Comparison of ENCODE assay signal across 12 cellular contexts in genomic region chr1:119279441-119280415, GRCh38.
DNase-seq lines count a peak whose midpoint lies in the region; TF ChIP-seq lines count a peak whose summit lies in the region.
"Had no signal": no experiment of that assay in that cellular context is flagged by ENCODE, and none has a peak within 500 bp of the region (broad histone marks: within the 10 kb centered on the region; RNA-seq: fewer than 3 reads in every experiment).

No MANE protein-coding gene starts in this region.

- WGBS in GM23248 (ENCODE audit: low coverage in 1 of 2, low lambda C conversion rate in 2 of 2, missing lambda C conversion rate in 2 of 2), 2 experiments: 3 to 4% methylated on average over 7 to 8 of the region's 8 CpGs
- no CpG with 5 or more reads among the region's 8 CpGs for WGBS in trophoblast cell (ENCODE audit: extremely low coverage, insufficient coverage, insufficient read length)

- H4K8ac ChIP-seq in trophoblast cell (ENCODE audit: low read depth, low read length): no peak overlapping the region

- peak; percentile 95 for DNase-seq in GM23248
- DNase-seq in SJCRH30: peak; percentile 40 to 61
- peak; percentile 86 for DNase-seq in fibroblast of mammary gland (ENCODE audit: low read depth)
- DNase-seq in trophoblast cell: peak; percentile 50 to 84
- no peak for DNase-seq in activated effector memory CD4-positive, alpha-beta T cell treated with anti-CD3 and anti-CD28 coated beads, Interleukin-2, amount 50 U/mL, for 16 hours
- no peak for DNase-seq in activated naive CD4-positive, alpha-beta T cell treated with anti-CD3 and anti-CD28 coated beads, Interleukin-2, amount 10 ng/mL, durations not matched to agents 7 days and 5 days
- no peak for DNase-seq in G401 (ENCODE audit: low spot score)
- DNase-seq in UCSD-AML1 (lab: John Stamatoyannopoulos, UW; ENCODE audit: unreplicated experiment): no peak
- DNase-seq: activated naive CD4-positive, alpha-beta T cell treated with Interleukin-2 at 50 U/mL for 16 hours; NCI-H187 treated with DMSO at 0.1 percent for 48 hours; retina; stimulated activated naive B cell treated with anti-CD40 and anti-IgM and Interleukin-4, amounts not matched to agents 10 μg/mL and 1 μg/mL and 100 μg/mL, for 72 hours had no signal

- peak overlapping the region; percentile 64 for H3K4me2 ChIP-seq in GM23248 (ENCODE audit: unreplicated experiment)
- H3K4me2 ChIP-seq in trophoblast cell (ENCODE audit: low read length): no peak overlapping the region

- no peaks in the 10 kb centered on the region for H4K20me1 ChIP-seq in GM23248 (ENCODE audit: insufficient read depth)

- no peaks in the 10 kb centered on the region for H3K36me3 ChIP-seq in GM23248 (ENCODE audit: low read depth)
- H3K36me3 ChIP-seq in SJCRH30: no peaks in the 10 kb centered on the region
- no peaks in the 10 kb centered on the region for H3K36me3 ChIP-seq in trophoblast cell (ENCODE audit: control insufficient read depth in 1 of 2, insufficient read depth in 2 of 2, low read length in 2 of 2)

- H3K27me3 Mint-ChIP-seq in activated naive CD4-positive, alpha-beta T cell treated with anti-CD3 and anti-CD28 coated beads, Interleukin-2, amount 10 ng/mL, durations not matched to agents 7 days and 5 days: no peaks in the 10 kb centered on the region

- no peak overlapping the region for H3K4me3 Mint-ChIP-seq in activated naive CD4-positive, alpha-beta T cell treated with anti-CD3 and anti-CD28 coated beads, Interleukin-2, amount 10 ng/mL, durations not matched to agents 7 days and 5 days
- H3K4me3 Mint-ChIP-seq: stimulated activated naive B cell treated with anti-CD40 and anti-IgM and Interleukin-4, amounts not matched to agents 10 μg/mL and 1 μg/mL and 100 μg/mL, for 72 hours had no signal

- no peak overlapping the region for H3K14ac ChIP-seq in trophoblast cell (ENCODE audit: low read length)

- no peaks in the 10 kb centered on the region for H3K79me1 ChIP-seq in trophoblast cell (ENCODE audit: low read length)

- TF ChIP-seq CTCF in fibroblast of mammary gland (conservative IDR thresholded peaks at IDR 0.05; ENCODE audit: control insufficient read depth, insufficient read depth, low read depth, low read length): no peak

- H2BK12ac ChIP-seq in trophoblast cell (ENCODE audit: low read length): no peak overlapping the region

- H3K4me3 ChIP-seq in GM23248 (peak overlapping the region; percentile 13; the same call in 1 of the 2 replicates), SJCRH30 (no peak overlapping the region), fibroblast of mammary gland (ENCODE audit: control insufficient read depth, low read depth, low read length) (no peak overlapping the region), trophoblast cell (ENCODE audit: low read depth, low read length) (no peak overlapping the region)

- H3K79me2 ChIP-seq in GM23248 (ENCODE audit: insufficient read depth) (no peaks in the 10 kb centered on the region), trophoblast cell (ENCODE audit: control insufficient read depth, insufficient read depth, low read length, poor library complexity) (no peaks in the 10 kb centered on the region)

- H3K9ac ChIP-seq in GM23248 (peak overlapping the region; percentile 24; the same call in 1 of the 2 replicates), trophoblast cell (ENCODE audit: low read length) (no peak overlapping the region)

- no peak overlapping the region for H3K23ac ChIP-seq in trophoblast cell (ENCODE audit: low read length)

- H3K27ac Mint-ChIP-seq in activated naive CD4-positive, alpha-beta T cell treated with anti-CD3 and anti-CD28 coated beads, Interleukin-2, amount 10 ng/mL, durations not matched to agents 7 days and 5 days: no peak overlapping the region
- H3K27ac Mint-ChIP-seq: stimulated activated naive B cell treated with anti-CD40 and anti-IgM and Interleukin-4, amounts not matched to agents 10 μg/mL and 1 μg/mL and 100 μg/mL, for 72 hours had no signal

- H4K12ac ChIP-seq in trophoblast cell (ENCODE audit: low read depth, low read length): no peak overlapping the region

- H2BK120ac ChIP-seq in trophoblast cell (ENCODE audit: insufficient read depth, low read length, poor library complexity): no peak overlapping the region

- in situ Hi-C loops in GM23248 (cut with MboI): loop anchor here (10.0 kb wide), 1 partner anchor 85 kb away; the partner anchor contains the start of gene HAO2
- in situ Hi-C loops in G401 (cut with HindIII; ENCODE audit: low sequenced_read_pairs): no loop called here

- H3K9me3 Mint-ChIP-seq in activated naive CD4-positive, alpha-beta T cell treated with anti-CD3 and anti-CD28 coated beads, Interleukin-2, amount 10 ng/mL, durations not matched to agents 7 days and 5 days: no peaks in the 10 kb centered on the region

- H3K27me3 ChIP-seq in GM23248 (replicated peaks; ENCODE audit: insufficient read depth) (no peaks in the 10 kb centered on the region), SJCRH30 (no peaks in the 10 kb centered on the region), trophoblast cell (ENCODE audit: insufficient read depth, low read length) (no peaks in the 10 kb centered on the region)

- CTCF ChIA-PET in activated naive CD4-positive, alpha-beta T cell treated with anti-CD3 and anti-CD28 coated beads, Interleukin-2, amount 10 ng/mL, durations not matched to agents 7 days and 5 days (lab: Charles Lee): no interaction called here

- H3K4ac ChIP-seq in trophoblast cell (ENCODE audit: low read depth, low read length): no peak overlapping the region

- H3K9me3 ChIP-seq in GM23248 (ENCODE audit: low read depth) (no peaks in the 10 kb centered on the region), SJCRH30 (replicated peaks) (no peaks in the 10 kb centered on the region), trophoblast cell (ENCODE audit: insufficient read depth, low read depth, low read length) (no peaks in the 10 kb centered on the region)

- H3K27ac ChIP-seq in GM23248 (peak overlapping the region; percentile 68), SJCRH30 (peak overlapping the region; percentile 56), trophoblast cell (ENCODE audit: low read depth, low read length) (no peak overlapping the region)

- H3K4me1 Mint-ChIP-seq in activated naive CD4-positive, alpha-beta T cell treated with anti-CD3 and anti-CD28 coated beads, Interleukin-2, amount 10 ng/mL, durations not matched to agents 7 days and 5 days: no peaks in the 10 kb centered on the region
- H3K4me1 Mint-ChIP-seq: stimulated activated naive B cell treated with anti-CD40 and anti-IgM and Interleukin-4, amounts not matched to agents 10 μg/mL and 1 μg/mL and 100 μg/mL, for 72 hours had no signal

- H3K4me1 ChIP-seq in GM23248 (ENCODE audit: insufficient read depth) (peaks cover 41% of the 10 kb centered on the region), SJCRH30 (peaks cover 19% of the 10 kb centered on the region), trophoblast cell (ENCODE audit: control insufficient read depth in 1 of 2, insufficient read depth in 2 of 2, low read length in 2 of 2) (peaks cover 3% of the 10 kb centered on the region in 2 experiments)

- no peaks in the 10 kb centered on the region for H3K36me3 Mint-ChIP-seq in activated naive CD4-positive, alpha-beta T cell treated with anti-CD3 and anti-CD28 coated beads, Interleukin-2, amount 10 ng/mL, durations not matched to agents 7 days and 5 days
- H3K36me3 Mint-ChIP-seq: stimulated activated naive B cell treated with anti-CD40 and anti-IgM and Interleukin-4, amounts not matched to agents 10 μg/mL and 1 μg/mL and 100 μg/mL, for 72 hours had no signal

- peak overlapping the region; percentile 26 for H2AFZ ChIP-seq in GM23248
- no peak overlapping the region for H2AFZ ChIP-seq in trophoblast cell (ENCODE audit: insufficient read depth, low read length, poor library complexity)

- no peak overlapping the region for H2AK5ac ChIP-seq in trophoblast cell (ENCODE audit: low read length)

- H3F3A ChIP-seq in GM23248 (ENCODE audit: insufficient read depth): peaks cover 40% of the 10 kb centered on the region

- no peak overlapping the region for H2BK5ac ChIP-seq in trophoblast cell (ENCODE audit: low read depth, low read length, poor library complexity)

- no peaks in the 10 kb centered on the region for H3K9me2 ChIP-seq in GM23248 (ENCODE audit: insufficient read depth)

- H4K91ac ChIP-seq in trophoblast cell (ENCODE audit: low read depth, low read length): no peak overlapping the region

- no peak overlapping the region for H3K18ac ChIP-seq in trophoblast cell (ENCODE audit: low read length)

Comparison
In these comparisons a context has a peak if more than half of its experiments do, and no peak if none do; other contexts are left out.
1. DNase-seq: peak in GM23248 (single experiment), SJCRH30 (2 of 2), fibroblast of mammary gland (single experiment) and trophoblast cell (2 of 2); none in activated effector memory CD4-positive, alpha-beta T cell treated with anti-CD3 and anti-CD28 coated beads, Interleukin-2, amount 50 U/mL, for 16 hours (single experiment), activated naive CD4-positive, alpha-beta T cell treated with anti-CD3 and anti-CD28 coated beads, Interleukin-2, amount 10 ng/mL, durations not matched to agents 7 days and 5 days (single experiment), G401 (single experiment) and UCSD-AML1 (single experiment).